1 cellular context compared by ENCODE assay signal in genomic region chr11:1450958-1451710, GRCh38.
TF ChIP-seq lines count a peak whose summit lies in the region.

No MANE protein-coding gene starts in this region.

TF ChIP-seq in A549, 52 proteins besides CTCF, POLR2A, EP300 and RAD21:
- TF ChIP-seq REST (IDR thresholded peaks at IDR 0.05) (peak; percentile 86), CBX8 (IDR thresholded peaks at IDR 0.05) (no peak), GATA3 (IDR thresholded peaks at IDR 0.05; ENCODE audit: borderline replicate concordance) (no peak)
